18 cellular contexts compared by ENCODE assay signal in genomic region chr14:56328021-56328420, GRCh38.
DNase-seq lines count a peak whose midpoint lies in the region; ATAC-seq and TF ChIP-seq lines count a peak whose summit lies in the region.
"Had no signal": no experiment of that assay in that cellular context is flagged by ENCODE, and none has a peak within 500 bp of the region (broad histone marks: within the 10 kb centered on the region; RNA-seq: fewer than 3 reads in every experiment).

No MANE protein-coding gene starts in this region.

- peak; percentile 3 for DNase-seq in HPDE6-E6E7 (ENCODE audit: extremely low spot score)
- DNase-seq in IMR-90: no peak
- DNase-seq in foreskin keratinocyte: peak; percentile 57 to 80
- DNase-seq in NOMO-1 treated with dmso at 0.1 percent for 144 hours (lab: John Stamatoyannopoulos, UW; ENCODE audit: unreplicated experiment): no peak
- DNase-seq: ACHN; AML-193; Caco-2; CD4-positive, alpha-beta T cell; GDM1; H7; HFFc6 had no signal

- H3K4ac ChIP-seq in IMR-90 (ENCODE audit: low read depth, low read length): no peak overlapping the region

- no peak overlapping the region for H3K14ac ChIP-seq in IMR-90 (replicated peaks; ENCODE audit: low read depth, low read length)

- H3K23ac ChIP-seq in IMR-90 (ENCODE audit: low read depth, low read length): no peak overlapping the region; the same call in 1 of the 2 replicates

- TF ChIP-seq POLR2A in IMR-90 (IDR thresholded peaks at IDR 0.05; ENCODE audit: low read depth, low read length): no peak

- intact Hi-C loops in IMR-90 (cut with micrococcal nuclease): no loop called here

- no CpG with 5 or more reads among the region's 3 CpGs for WGBS in IMR-90 (ENCODE audit: extremely low coverage in 2 of 2, insufficient read length in 1 of 2), 2 experiments

- no peak overlapping the region for H4K8ac ChIP-seq in IMR-90 (ENCODE audit: low read depth in 2 of 2, low read length in 2 of 2)

- H2BK120ac ChIP-seq in IMR-90 (ENCODE audit: low read depth, low read length): 0 out of 2 replicates have a peak overlapping the region, but pooled peaks have one; percentile 5

- no peak overlapping the region for H2AK5ac ChIP-seq in IMR-90 (ENCODE audit: low read depth, low read length)

- H4K5ac ChIP-seq in IMR-90 (ENCODE audit: low read depth, low read length): no peak overlapping the region

- no peaks in the 10 kb centered on the region for H3K27me3 ChIP-seq in IMR-90 (ENCODE audit: control insufficient read depth, insufficient read depth, low read length)
- no peaks in the 10 kb centered on the region for H3K27me3 ChIP-seq in foreskin keratinocyte

- CTCF ChIA-PET in IMR-90 (lab: Yijun Ruan, JAX): no interaction called here

- BruUV-seq in IMR-90 (replicated peaks; lab: Mats Ljungman, UMichigan): no TSS peak

- H2BK20ac ChIP-seq in IMR-90 (ENCODE audit: low read depth, low read length): peak overlapping the region; percentile 28; the same call in 1 of the 2 replicates

- no peak for TF ChIP-seq RAD21 in IMR-90 (IDR thresholded peaks at IDR 0.05; ENCODE audit: low read length)

- no peak overlapping the region for H3K27ac Mint-ChIP-seq in activated T-helper 17 cell treated with anti-CD3 and anti-CD28 coated beads, Interleukin-2, amount 50 U/mL, for 72 hours
- H3K27ac Mint-ChIP-seq: CD4-positive, alpha-beta T cell; GM23338; HFFc6 had no signal

- no peaks in the 10 kb centered on the region for H3K36me3 Mint-ChIP-seq in activated T-helper 17 cell treated with anti-CD3 and anti-CD28 coated beads, Interleukin-2, amount 50 U/mL, for 72 hours (ENCODE audit: low read depth)

- H4K91ac ChIP-seq in IMR-90 (ENCODE audit: insufficient read depth, low read depth, low read length): no peak overlapping the region

- dilution Hi-C loops in IMR-90 (cut with HindIII; ENCODE audit: low sequenced_read_pairs, unreplicated experiment): no loop called here

- H2BK5ac ChIP-seq in IMR-90 (ENCODE audit: low read depth, low read length, poor library complexity, severe bottlenecking): no peak overlapping the region

- H3K27ac ChIP-seq in IMR-90 (ENCODE audit: insufficient read depth, low read length) (no peak overlapping the region), foreskin keratinocyte (no peak overlapping the region)
- H3K27ac ChIP-seq: C4-2B had no signal

- H3K9ac ChIP-seq in IMR-90 (ENCODE audit: low read depth, low read length): no peak overlapping the region

- H3K9me1 ChIP-seq in IMR-90 (ENCODE audit: insufficient read depth, low read length): peaks cover 16% of the 10 kb centered on the region

- H3K27me3 Mint-ChIP-seq in activated T-helper 17 cell treated with anti-CD3 and anti-CD28 coated beads, Interleukin-2, amount 50 U/mL, for 72 hours: no peaks in the 10 kb centered on the region
- H3K27me3 Mint-ChIP-seq: CD4-positive, alpha-beta T cell had no signal

- H3K18ac ChIP-seq in IMR-90 (ENCODE audit: low read depth, low read length): no peak overlapping the region

- no peaks in the 10 kb centered on the region for H3K36me3 ChIP-seq in IMR-90 (ENCODE audit: control insufficient read depth, insufficient read depth, low read length)

- H2AK9ac ChIP-seq in IMR-90 (replicated peaks; ENCODE audit: low read depth, low read length, poor library complexity): no peak overlapping the region

- in situ Hi-C loops in IMR-90 (cut with MboI; ENCODE audit: low sequenced_read_pairs): loop anchor here (25.0 kb wide), 1 partner anchor 891 kb away; the partner anchor contains the start of gene TBPL2

- no peak overlapping the region for H3K4me3 Mint-ChIP-seq in activated T-helper 17 cell treated with anti-CD3 and anti-CD28 coated beads, Interleukin-2, amount 50 U/mL, for 72 hours
- H3K4me3 Mint-ChIP-seq: CD4-positive, alpha-beta T cell; GM23338; HFFc6 had no signal

- 0 out of 3 replicates have a peak overlapping the region, but pooled peaks have one; percentile 15 for H2BK15ac ChIP-seq in IMR-90 (ENCODE audit: low read depth, low read length)

- no peak overlapping the region for H3K4me2 ChIP-seq in IMR-90 (ENCODE audit: low read depth, low read length)
- H3K4me2 ChIP-seq: GM23338 had no signal

- H3K4me1 Mint-ChIP-seq in activated T-helper 17 cell treated with anti-CD3 and anti-CD28 coated beads, Interleukin-2, amount 50 U/mL, for 72 hours: no peaks in the 10 kb centered on the region

- H3K9me3 Mint-ChIP-seq in activated T-helper 17 cell treated with anti-CD3 and anti-CD28 coated beads, Interleukin-2, amount 50 U/mL, for 72 hours: no peaks in the 10 kb centered on the region
- H3K9me3 Mint-ChIP-seq: CD4-positive, alpha-beta T cell; GM23338; HFFc6 had no signal

- no peak overlapping the region for H3K56ac ChIP-seq in IMR-90 (ENCODE audit: extremely low read depth, insufficient read depth, low read length)

- TF ChIP-seq CTCF in IMR-90 (conservative IDR thresholded peaks at IDR 0.05; ENCODE audit: low read depth, low read length) (no peak), foreskin keratinocyte (conservative IDR thresholded peaks at IDR 0.05) (no peak)

- POLR2A ChIA-PET in IMR-90 (lab: Charles Lee; ENCODE audit: unreplicated experiment): no interaction called here

- no peak overlapping the region for H3K4me3 ChIP-seq in IMR-90 (ENCODE audit: insufficient read depth, low read depth, low read length)
- H3K4me3 ChIP-seq: GM23338, K562 had no signal

- no peaks in the 10 kb centered on the region for H3K9me3 ChIP-seq in IMR-90 (ENCODE audit: control insufficient read depth, insufficient read depth, low read length)
- H3K9me3 ChIP-seq: Caco-2 had no signal

- no peaks in the 10 kb centered on the region for H3K79me1 ChIP-seq in IMR-90 (ENCODE audit: low read depth in 1 of 2, low read length in 2 of 2)

- H3K4me1 ChIP-seq in IMR-90 (ENCODE audit: control insufficient read depth, insufficient read depth, low read length) (peaks cover 20% of the 10 kb centered on the region), foreskin keratinocyte (no peaks in the 10 kb centered on the region)
- H3K4me1 ChIP-seq: Caco-2 had no signal

- H4K20me1 ChIP-seq in IMR-90 (ENCODE audit: insufficient read depth, low read length): no peaks in the 10 kb centered on the region

- ATAC-seq in IMR-90 (ENCODE audit: low read depth): no peak
- peak; percentile 32 for ATAC-seq in activated T-helper 17 cell treated with anti-CD3 and anti-CD28 coated beads, Interleukin-2, amount 50 U/mL, for 72 hours (replicated peaks)
- ATAC-seq in foreskin keratinocyte: peak; percentile 31
- no peak for ATAC-seq in GM18867 (IDR thresholded peaks at IDR 0.05; ENCODE audit: unreplicated experiment)
- ATAC-seq in HG02938 (IDR thresholded peaks at IDR 0.05; ENCODE audit: unreplicated experiment): no peak
- ATAC-seq: GM23338, HCT116, K562 had no signal

- no peak overlapping the region for H2AFZ ChIP-seq in IMR-90 (replicated peaks; ENCODE audit: low read length, poor library complexity)
- H2AFZ ChIP-seq: GM23338 had no signal

TF ChIP-seq in IMR-90, 13 proteins besides CTCF, POLR2A, EP300 and RAD21:
- TF ChIP-seq CHD1 (IDR thresholded peaks at IDR 0.05; ENCODE audit: low read depth, low read length) (no peak), MAFK (IDR thresholded peaks at IDR 0.05; ENCODE audit: low read depth, low read length) (no peak), ELK1 (IDR thresholded peaks at IDR 0.05; ENCODE audit: borderline replicate concordance, low read depth, low read length) (no peak), RFX5 (IDR thresholded peaks at IDR 0.05; ENCODE audit: low read depth, low read length) (no peak), MAZ (IDR thresholded peaks at IDR 0.05; ENCODE audit: borderline replicate concordance, low read depth, low read length) (no peak), CEBPB (IDR thresholded peaks at IDR 0.05; ENCODE audit: low read depth, low read length) (no peak), RCOR1 (IDR thresholded peaks at IDR 0.05; ENCODE audit: insufficient replicate concordance, low read length) (no peak), FOS (IDR thresholded peaks at IDR 0.05; ENCODE audit: low read depth, low read length) (no peak), SMC3 (IDR thresholded peaks at IDR 0.05; ENCODE audit: low read depth, low read length) (no peak), MXI1 (IDR thresholded peaks at IDR 0.05; ENCODE audit: borderline replicate concordance, low read depth, low read length) (no peak), NFE2L2 (IDR thresholded peaks at IDR 0.05; ENCODE audit: low read depth, low read length) (no peak), BHLHE40 (IDR thresholded peaks at IDR 0.05; ENCODE audit: low read depth, low read length) (no peak), USF2 (IDR thresholded peaks at IDR 0.05; ENCODE audit: low read depth, low read length) (no peak)
TF ChIP-seq in IMR-90: peak in this region for 0.

Comparison
In these comparisons a context has a peak if more than half of its experiments do, and no peak if none do; other contexts are left out.
1. DNase-seq: peak in HPDE6-E6E7 (single experiment) and foreskin keratinocyte (2 of 2); none in IMR-90 (single experiment) and NOMO-1 treated with dmso at 0.1 percent for 144 hours (single experiment).
2. ATAC-seq: peak in activated T-helper 17 cell treated with anti-CD3 and anti-CD28 coated beads, Interleukin-2, amount 50 U/mL, for 72 hours (single experiment) and foreskin keratinocyte (single experiment); none in IMR-90 (single experiment), GM18867 (single experiment) and HG02938 (single experiment).